2 cellular contexts compared by ENCODE assay signal in genomic region chr2:230996661-230997060, GRCh38.
TF ChIP-seq lines count a peak whose summit lies in the region.

No MANE protein-coding gene starts in this region.

TF ChIP-seq in SK-N-SH, 30 proteins besides CTCF, POLR2A, EP300 and RAD21:
- TF ChIP-seq REST (IDR thresholded peaks at IDR 0.05; ENCODE audit: low read depth, low read length), result no peak
- TF ChIP-seq POLR2AphosphoS5 (IDR thresholded peaks at IDR 0.05; ENCODE audit: low read depth, low read length), result no peak
- TF ChIP-seq MEF2A (IDR thresholded peaks at IDR 0.05; ENCODE audit: borderline replicate concordance, low read depth), result no peak
- TF ChIP-seq ELF1 (IDR thresholded peaks at IDR 0.05), result no peak
- no peak for TF ChIP-seq GABPA (IDR thresholded peaks at IDR 0.05; ENCODE audit: low read depth)
- no peak for TF ChIP-seq RFX5 (IDR thresholded peaks at IDR 0.05; ENCODE audit: low read length)
- TF ChIP-seq RCOR1 (IDR thresholded peaks at IDR 0.05; ENCODE audit: low read length), result no peak
- TF ChIP-seq IRF3 (IDR thresholded peaks at IDR 0.05; ENCODE audit: low read depth, low read length), result no peak
- no peak for TF ChIP-seq EZH2phosphoT487 (IDR thresholded peaks at IDR 0.05; ENCODE audit: borderline replicate concordance, low read depth)
- no peak for TF ChIP-seq SIN3A (IDR thresholded peaks at IDR 0.05; ENCODE audit: borderline replicate concordance, low read depth, low read length)
- no peak for TF ChIP-seq JUND (IDR thresholded peaks at IDR 0.05)
- TF ChIP-seq CHD2 (IDR thresholded peaks at IDR 0.05; ENCODE audit: low read length, partially characterized antibody), result no peak
- no peak for TF ChIP-seq ZBTB33 (IDR thresholded peaks at IDR 0.05; ENCODE audit: borderline replicate concordance, low read depth)
- TF ChIP-seq TEAD4 (IDR thresholded peaks at IDR 0.05; ENCODE audit: borderline replicate concordance, insufficient read depth), result no peak
- TF ChIP-seq MAX (IDR thresholded peaks at IDR 0.05; ENCODE audit: low read depth), result no peak

TF ChIP-seq in A549, 52 proteins besides CTCF, POLR2A, EP300 and RAD21 (continued from another document):
- no peak for TF ChIP-seq PBX3 (IDR thresholded peaks at IDR 0.05)
